Comparison of ENCODE assay signal across 21 cellular contexts in genomic region chr2:43029186-43029585, GRCh38.
DNase-seq lines count a peak whose midpoint lies in the region; ATAC-seq lines count a peak whose summit lies in the region.
"Had no signal": no experiment of that assay in that cellular context is flagged by ENCODE, and none has a peak within 500 bp of the region (broad histone marks: within the 10 kb centered on the region; RNA-seq: fewer than 3 reads in every experiment).

No MANE protein-coding gene starts in this region.

- H3K27ac Mint-ChIP-seq in naive thymus-derived CD8-positive, alpha-beta T cell, result peak overlapping the region in 6 of 10 donors; percentile 6 to 87 (median 48)
- H3K27ac Mint-ChIP-seq: B cell had no signal

- intact Hi-C loops in sciatic nerve (cut with DNase I), result loop anchor here (10.0 kb wide), 1 partner anchor 76 kb away; no protein-coding TSS in a partner anchor

- H3K36me3 Mint-ChIP-seq in naive thymus-derived CD8-positive, alpha-beta T cell, result no peaks in the 10 kb centered on the region

- H3K4me3 Mint-ChIP-seq in naive thymus-derived CD8-positive, alpha-beta T cell, result no peak overlapping the region
- H3K4me3 Mint-ChIP-seq: B cell, CD14-positive monocyte had no signal

- peak overlapping the region; percentile 10 for H3K27ac ChIP-seq in cingulate gyrus (ENCODE audit: low read depth, low read length)
- H3K27ac ChIP-seq: HL-60 had no signal

- H3K27me3 ChIP-seq in H7 (ENCODE audit: control insufficient read depth, insufficient read depth, low read length), result no peaks in the 10 kb centered on the region

- H3K36me3 ChIP-seq in H7 (replicated peaks; ENCODE audit: control insufficient read depth, insufficient read depth, low read length), result no peaks in the 10 kb centered on the region

- peaks cover 44 to 69% (median 56%) of the 10 kb centered on the region in 4 donors for H3K4me1 Mint-ChIP-seq in naive thymus-derived CD8-positive, alpha-beta T cell

- peak; percentile 25 for DNase-seq in H7
- no peak for DNase-seq in naive thymus-derived CD8-positive, alpha-beta T cell
- peak; percentile 22 for DNase-seq in sciatic nerve (ENCODE audit: low spot score)
- DNase-seq in RKO (ENCODE audit: low spot score), result no peak
- no peak for DNase-seq in NCI-H146 treated with DMSO at 0.1 percent for 48 hours (lab: John Stamatoyannopoulos, UW; ENCODE audit: unreplicated experiment)
- DNase-seq: DMS79, HCEC 1CT, KG1, NCI-H1105, NCI-H146, NCI-H2029 treated with DMSO at 0.1 percent for 48 hours, NCI-H526, OCI-M1, SHP77 had no signal

- POLR2A ChIA-PET in naive thymus-derived CD8-positive, alpha-beta T cell (lab: Charles Lee), result interaction anchor here (0.6 to 1.3 kb wide), 2 partner anchors 48 to 198 kb away, joined by 3 to 5 read pairs; no protein-coding TSS in a partner anchor

- no peaks in the 10 kb centered on the region for H3K27me3 Mint-ChIP-seq in naive thymus-derived CD8-positive, alpha-beta T cell

- ATAC-seq in naive thymus-derived CD8-positive, alpha-beta T cell, result no peak
- ATAC-seq in sciatic nerve (no peak), HG02759 (IDR thresholded peaks at IDR 0.05; ENCODE audit: unreplicated experiment) (no peak)
- ATAC-seq: A549, GM12878 had no signal

- H3K4me3 ChIP-seq in H7 (ENCODE audit: insufficient read depth, low read depth, low read length), result no peak overlapping the region
- H3K4me3 ChIP-seq: A549, GM12878 had no signal

- H3K9me3 Mint-ChIP-seq in naive thymus-derived CD8-positive, alpha-beta T cell, result no peaks in the 10 kb centered on the region
- H3K9me3 Mint-ChIP-seq: CD14-positive monocyte had no signal

Comparison
In these comparisons a context has a peak if more than half of its experiments do, and no peak if none do; other contexts are left out.
1. DNase-seq: peak in H7 (single experiment) and sciatic nerve (single experiment); none in naive thymus-derived CD8-positive, alpha-beta T cell (0 of 10), RKO (single experiment) and NCI-H146 treated with DMSO at 0.1 percent for 48 hours (single experiment).